In genomic region chr17:76940738-76941350, GRCh38 we compare ENCODE assay signal across 12 cellular contexts.
A peak's percentile ranks its signal among the peaks of the same experiment; 100 is the strongest.
DNase-seq lines count a peak whose midpoint lies in the region; TF ChIP-seq lines count a peak whose summit lies in the region.
"Had no signal": no experiment of that assay in that cellular context is flagged by ENCODE, and none has a peak within 500 bp of the region (broad histone marks: within the 10 kb centered on the region; RNA-seq: fewer than 3 reads in every experiment).

No MANE protein-coding gene starts in this region.

- H3K9me3 ChIP-seq in Karpas-422 (ENCODE audit: low read length) (no peaks in the 10 kb centered on the region), neural progenitor cell (ENCODE audit: low read depth) (no peaks in the 10 kb centered on the region), vagina (no peaks in the 10 kb centered on the region)
- H3K9me3 ChIP-seq: MG63, testis had no signal

- H3K36me3 Mint-ChIP-seq in neural progenitor cell, result peaks cover 4% of the 10 kb centered on the region
- H3K36me3 Mint-ChIP-seq in activated T-helper 2 cell treated with anti-CD3 and anti-CD28 coated beads, Interferon-gamma antibody, Interleukin-2, Interleukin-4, amounts not matched to agents 10 μg/mL and 5 μg/mL and 100 μg/mL, durations not matched to agents 14 hours and 24 hours and 36 hours (ENCODE audit: low read depth), result no peaks in the 10 kb centered on the region

- no peak overlapping the region for H3K27ac Mint-ChIP-seq in neural progenitor cell
- no peak overlapping the region for H3K27ac Mint-ChIP-seq in activated T-helper 2 cell treated with anti-CD3 and anti-CD28 coated beads, Interferon-gamma antibody, Interleukin-2, Interleukin-4, amounts not matched to agents 10 μg/mL and 5 μg/mL and 100 μg/mL, durations not matched to agents 14 hours and 24 hours and 36 hours

- DNase-seq in activated T-cell treated with anti-CD3 and anti-CD28 coated beads, Interleukin-2, amount 50 U/mL, for 48 hours, result peak; percentile 25 to 27
- no peak for DNase-seq in activated T-cell treated with anti-CD3 and anti-CD28 coated beads, Interleukin-2, amount 50 U/mL, for 1 hour
- DNase-seq in Karpas-422, result peak; percentile 74
- DNase-seq in neural progenitor cell (ENCODE audit: low spot score), result peak; percentile 34
- DNase-seq in vagina (ENCODE audit: extremely low spot score in 2 of 2), result no peak
- DNase-seq in NCI-H187 treated with DMSO at 0.1 percent for 48 hours (lab: John Stamatoyannopoulos, UW), result no peak
- no peak for DNase-seq in activated T-helper 2 cell treated with anti-CD3 and anti-CD28 coated beads, Interferon-gamma antibody, Interleukin-2, Interleukin-4, amounts not matched to agents 10 μg/mL and 5 μg/mL and 100 μg/mL, durations not matched to agents 14 hours and 24 hours and 36 hours (ENCODE audit: low spot score)
- DNase-seq: AML-193, MG63, testis had no signal

- no peaks in the 10 kb centered on the region for H3K9me3 Mint-ChIP-seq in neural progenitor cell
- H3K9me3 Mint-ChIP-seq in activated T-helper 2 cell treated with anti-CD3 and anti-CD28 coated beads, Interferon-gamma antibody, Interleukin-2, Interleukin-4, amounts not matched to agents 10 μg/mL and 5 μg/mL and 100 μg/mL, durations not matched to agents 14 hours and 24 hours and 36 hours, result no peaks in the 10 kb centered on the region

- H3K27me3 Mint-ChIP-seq in neural progenitor cell (ENCODE audit: insufficient read depth, low read depth), result peaks cover 3% of the 10 kb centered on the region
- H3K27me3 Mint-ChIP-seq in activated T-helper 2 cell treated with anti-CD3 and anti-CD28 coated beads, Interferon-gamma antibody, Interleukin-2, Interleukin-4, amounts not matched to agents 10 μg/mL and 5 μg/mL and 100 μg/mL, durations not matched to agents 14 hours and 24 hours and 36 hours (ENCODE audit: low read depth), result no peaks in the 10 kb centered on the region

- H3K4me1 Mint-ChIP-seq in neural progenitor cell, result peaks cover 4% of the 10 kb centered on the region
- no peaks in the 10 kb centered on the region for H3K4me1 Mint-ChIP-seq in activated T-helper 2 cell treated with anti-CD3 and anti-CD28 coated beads, Interferon-gamma antibody, Interleukin-2, Interleukin-4, amounts not matched to agents 10 μg/mL and 5 μg/mL and 100 μg/mL, durations not matched to agents 14 hours and 24 hours and 36 hours (ENCODE audit: low read depth)

- H3K9me2 ChIP-seq in Karpas-422 (replicated peaks; ENCODE audit: insufficient read depth, low read length), result no peaks in the 10 kb centered on the region

- no peaks in the 10 kb centered on the region for H3K36me3 ChIP-seq in Karpas-422 (ENCODE audit: insufficient read depth, low read length)
- no peaks in the 10 kb centered on the region for H3K36me3 ChIP-seq in neural progenitor cell
- H3K36me3 ChIP-seq in vagina, result no peaks in the 10 kb centered on the region
- H3K36me3 ChIP-seq: MG63 had no signal

- H4K20me1 ChIP-seq in Karpas-422 (ENCODE audit: insufficient read depth, low read depth, low read length) (no peaks in the 10 kb centered on the region), neural progenitor cell (ENCODE audit: low read depth) (no peaks in the 10 kb centered on the region)

- H3K4me3 Mint-ChIP-seq in neural progenitor cell, result no peak overlapping the region
- H3K4me3 Mint-ChIP-seq in activated T-helper 2 cell treated with anti-CD3 and anti-CD28 coated beads, Interferon-gamma antibody, Interleukin-2, Interleukin-4, amounts not matched to agents 10 μg/mL and 5 μg/mL and 100 μg/mL, durations not matched to agents 14 hours and 24 hours and 36 hours (ENCODE audit: low read depth), result no peak overlapping the region

- intact Hi-C loops in vagina (cut with DNase I), result no loop called here
- intact Hi-C loops in activated T-helper 2 cell treated with anti-CD3 and anti-CD28 coated beads, Interferon-gamma antibody, Interleukin-2, Interleukin-4, amounts not matched to agents 10 μg/mL and 5 μg/mL and 100 μg/mL, durations not matched to agents 14 hours and 24 hours and 36 hours (cut with micrococcal nuclease), result no loop called here

- TF ChIP-seq CTCF in neural progenitor cell (IDR thresholded peaks at IDR 0.05) (peak; percentile 34), vagina (IDR thresholded peaks at IDR 0.05) (no peak)

- H3K9ac ChIP-seq in Karpas-422 (ENCODE audit: low read length) (no peak overlapping the region), neural progenitor cell (no peak overlapping the region)

- H3K27me3 ChIP-seq in Karpas-422 (ENCODE audit: low read length) (no peaks in the 10 kb centered on the region), neural progenitor cell (no peaks in the 10 kb centered on the region), vagina (no peaks in the 10 kb centered on the region)
- H3K27me3 ChIP-seq: MG63, testis had no signal

- no peaks in the 10 kb centered on the region for H3F3A ChIP-seq in neural progenitor cell (ENCODE audit: low read depth)

- H3K27ac ChIP-seq in Karpas-422 (ENCODE audit: low read length), result no peak overlapping the region
- H3K27ac ChIP-seq in angular gyrus (ENCODE audit: low read depth, low read length), result peak overlapping the region; percentile 2
- no peak overlapping the region for H3K27ac ChIP-seq in neural progenitor cell
- H3K27ac ChIP-seq in vagina, result no peak overlapping the region
- H3K27ac ChIP-seq: epithelial cell of prostate, testis had no signal

- no peak overlapping the region for H3K4me3 ChIP-seq in Karpas-422 (ENCODE audit: low read length)
- H3K4me3 ChIP-seq in neural progenitor cell, result no peak overlapping the region
- no peak overlapping the region for H3K4me3 ChIP-seq in vagina
- H3K4me3 ChIP-seq: MG63, testis had no signal

- H3K79me2 ChIP-seq in Karpas-422 (ENCODE audit: low read length), result no peaks in the 10 kb centered on the region
- no peaks in the 10 kb centered on the region for H3K79me2 ChIP-seq in neural progenitor cell (ENCODE audit: low read depth)

- H2AFZ ChIP-seq in Karpas-422 (ENCODE audit: low read length) (no peak overlapping the region), neural progenitor cell (replicated peaks) (no peak overlapping the region)

- H3K4me2 ChIP-seq in Karpas-422 (ENCODE audit: low read depth, low read length, poor library complexity, severe bottlenecking) (no peak overlapping the region), neural progenitor cell (no peak overlapping the region)

- TF ChIP-seq POLR2A in vagina (IDR thresholded peaks at IDR 0.05), result no peak

- H3K4me1 ChIP-seq in Karpas-422 (ENCODE audit: low read length), result no peaks in the 10 kb centered on the region
- peaks cover 4% of the 10 kb centered on the region for H3K4me1 ChIP-seq in neural progenitor cell
- H3K4me1 ChIP-seq in vagina, result no peaks in the 10 kb centered on the region
- H3K4me1 ChIP-seq: testis had no signal

Comparison
In these comparisons a context has a peak if more than half of its experiments do, and no peak if none do; other contexts are left out.
1. DNase-seq: peak in activated T-cell treated with anti-CD3 and anti-CD28 coated beads, Interleukin-2, amount 50 U/mL, for 48 hours (2 of 2), Karpas-422 (single experiment) and neural progenitor cell (single experiment); none in activated T-cell treated with anti-CD3 and anti-CD28 coated beads, Interleukin-2, amount 50 U/mL, for 1 hour (single experiment), vagina (0 of 2), NCI-H187 treated with DMSO at 0.1 percent for 48 hours (single experiment) and activated T-helper 2 cell treated with anti-CD3 and anti-CD28 coated beads, Interferon-gamma antibody, Interleukin-2, Interleukin-4, amounts not matched to agents 10 μg/mL and 5 μg/mL and 100 μg/mL, durations not matched to agents 14 hours and 24 hours and 36 hours (single experiment).